ENCODE assay signal across 10 cellular contexts in genomic region chr5:77893225-77893860, GRCh38.
DNase-seq lines count a peak whose midpoint lies in the region; ATAC-seq and TF ChIP-seq lines count a peak whose summit lies in the region.
"Had no signal": no experiment of that assay in that cellular context is flagged by ENCODE, and none has a peak within 500 bp of the region (broad histone marks: within the 10 kb centered on the region; RNA-seq: fewer than 3 reads in every experiment).

No MANE protein-coding gene starts in this region.

- no peaks in the 10 kb centered on the region for H3K9me2 ChIP-seq in GM23338 (ENCODE audit: insufficient read depth)

- no peaks in the 10 kb centered on the region for H3K27me3 Mint-ChIP-seq in GM23338 (ENCODE audit: insufficient read depth, low read depth, poor library complexity)
- H3K27me3 Mint-ChIP-seq in endothelial cell (ENCODE audit: unreplicated experiment) = peaks cover 4% of the 10 kb centered on the region

- H3K27me3 ChIP-seq in GM23338 (ENCODE audit: insufficient read depth) = no peaks in the 10 kb centered on the region
- no peaks in the 10 kb centered on the region for H3K27me3 ChIP-seq in Panc1 (ENCODE audit: control insufficient read depth, insufficient read depth, low read length)
- H3K27me3 ChIP-seq: ascending aorta had no signal

- DNase-seq in GM23338 (ENCODE audit: low spot score) (no peak), Panc1 (ENCODE audit: low read depth, low spot score) (peak; percentile 57), pulmonary artery endothelial cell (ENCODE audit: low read depth, low spot score) (peak; percentile 84), NCI-H510A (lab: John Stamatoyannopoulos, UW) (no peak), endothelial cell (ENCODE audit: low spot score) (no peak)
- no peak for DNase-seq in effector CD8-positive, alpha-beta T cell (lab: John Stamatoyannopoulos, UW)

- H3K4me1 Mint-ChIP-seq in GM23338 (no peaks in the 10 kb centered on the region), endothelial cell (ENCODE audit: unreplicated experiment) (no peaks in the 10 kb centered on the region)

- CTCF ChIA-PET in Panc1 (lab: Charles Lee) = no interaction called here

- no peaks in the 10 kb centered on the region for H3K36me3 ChIP-seq in GM23338 (ENCODE audit: insufficient read depth)
- H3K36me3 ChIP-seq in Panc1 (ENCODE audit: control insufficient read depth, insufficient read depth, low read length) = no peaks in the 10 kb centered on the region
- H3K36me3 ChIP-seq: ascending aorta had no signal

- no peaks in the 10 kb centered on the region for H3K9me3 ChIP-seq in Panc1 (ENCODE audit: control insufficient read depth, insufficient read depth, low read depth, low read length)
- H3K9me3 ChIP-seq: ascending aorta had no signal

- no TSS peak for BruUV-seq in Panc1 (replicated peaks; lab: Mats Ljungman, UMichigan)

- H3K27ac ChIP-seq in GM23338 (ENCODE audit: low read depth) (no peak overlapping the region), Panc1 (ENCODE audit: low read length) (peak overlapping the region; percentile 49)
- H3K27ac ChIP-seq: ascending aorta had no signal

- no peak for TF ChIP-seq CTCF in GM23338 (conservative IDR thresholded peaks at IDR 0.05; ENCODE audit: low read depth in 2 of 2)
- TF ChIP-seq CTCF in Panc1 (IDR thresholded peaks at IDR 0.05) = no peak
- TF ChIP-seq CTCF in endothelial cell (IDR thresholded peaks at IDR 0.05; ENCODE audit: unreplicated experiment) = no peak

- H3K4me2 ChIP-seq in GM23338 = no peak overlapping the region

- no peaks in the 10 kb centered on the region for H3K79me2 ChIP-seq in GM23338 (replicated peaks; ENCODE audit: insufficient read depth)

- H2AFZ ChIP-seq in GM23338 = no peak overlapping the region

- H3K4me3 ChIP-seq in GM23338 (no peak overlapping the region), Panc1 (ENCODE audit: low read depth in 2 of 2, low read length in 2 of 2) (no peak overlapping the region)
- H3K4me3 ChIP-seq: ascending aorta had no signal

- no peak for ATAC-seq in GM23338
- peak; percentile 97 for ATAC-seq in Panc1
- ATAC-seq in esophagus mucosa = peak; percentile 81
- ATAC-seq in GM21390 (IDR thresholded peaks at IDR 0.05; ENCODE audit: unreplicated experiment) = no peak

- H3K9me3 Mint-ChIP-seq in GM23338 = no peaks in the 10 kb centered on the region
- no peaks in the 10 kb centered on the region for H3K9me3 Mint-ChIP-seq in endothelial cell (ENCODE audit: unreplicated experiment)

- no peaks in the 10 kb centered on the region for H4K20me1 ChIP-seq in GM23338 (replicated peaks; ENCODE audit: insufficient read depth)

- POLR2A ChIA-PET in Panc1 (lab: Charles Lee) = no interaction called here

- H3K27ac Mint-ChIP-seq in GM23338 = peak overlapping the region; percentile 55; the same call in 1 of the 2 replicates
- H3K27ac Mint-ChIP-seq in endothelial cell (ENCODE audit: unreplicated experiment) = no peak overlapping the region
- H3K27ac Mint-ChIP-seq: progenitor cell of endocrine pancreas had no signal

- no peak overlapping the region for H3K4me3 Mint-ChIP-seq in GM23338
- no peak overlapping the region for H3K4me3 Mint-ChIP-seq in endothelial cell (ENCODE audit: unreplicated experiment)

- in situ Hi-C loops in Panc1 (cut with HindIII; ENCODE audit: low pct_unique_long_range_greater_than_20kb, low sequenced_read_pairs) = no loop called here

- H3K4me1 ChIP-seq in GM23338 (ENCODE audit: insufficient read depth) = no peaks in the 10 kb centered on the region
- H3K4me1 ChIP-seq in Panc1 (ENCODE audit: control insufficient read depth, insufficient read depth, low read length) = peaks cover 22% of the 10 kb centered on the region
- H3K4me1 ChIP-seq: ascending aorta had no signal

- intact Hi-C loops in Panc1 (cut with micrococcal nuclease; ENCODE audit: unreplicated experiment) = no loop called here

- H3K36me3 Mint-ChIP-seq in GM23338 (ENCODE audit: low read depth) (no peaks in the 10 kb centered on the region), endothelial cell (ENCODE audit: low read depth, unreplicated experiment) (no peaks in the 10 kb centered on the region)

- no peaks in the 10 kb centered on the region for H3F3A ChIP-seq in GM23338 (replicated peaks; ENCODE audit: low read depth)

TF ChIP-seq in GM23338, 12 proteins besides CTCF, POLR2A, EP300 and RAD21:
- TF ChIP-seq POLR2AphosphoS5 (IDR thresholded peaks at IDR 0.05; ENCODE audit: low read depth) (no peak), EZH2phosphoT487 (IDR thresholded peaks at IDR 0.05; ENCODE audit: unreplicated experiment) (no peak), ZNF114 (CRISPR knock-in tag; IDR thresholded peaks at IDR 0.05) (no peak), STAT1 (IDR thresholded peaks at IDR 0.05; ENCODE audit: unreplicated experiment) (no peak)

Comparison
In these comparisons a context has a peak if more than half of its experiments do, and no peak if none do; other contexts are left out.
1. ATAC-seq: peak in Panc1 (single experiment) and esophagus mucosa (single experiment); none in GM23338 (single experiment) and GM21390 (single experiment).
2. DNase-seq: peak in Panc1 (single experiment) and pulmonary artery endothelial cell (single experiment); none in GM23338 (single experiment), NCI-H510A (single experiment), endothelial cell (single experiment) and effector CD8-positive, alpha-beta T cell (single experiment).